ENCODE assay signal across 32 cellular contexts in the genomic region with DNA sequence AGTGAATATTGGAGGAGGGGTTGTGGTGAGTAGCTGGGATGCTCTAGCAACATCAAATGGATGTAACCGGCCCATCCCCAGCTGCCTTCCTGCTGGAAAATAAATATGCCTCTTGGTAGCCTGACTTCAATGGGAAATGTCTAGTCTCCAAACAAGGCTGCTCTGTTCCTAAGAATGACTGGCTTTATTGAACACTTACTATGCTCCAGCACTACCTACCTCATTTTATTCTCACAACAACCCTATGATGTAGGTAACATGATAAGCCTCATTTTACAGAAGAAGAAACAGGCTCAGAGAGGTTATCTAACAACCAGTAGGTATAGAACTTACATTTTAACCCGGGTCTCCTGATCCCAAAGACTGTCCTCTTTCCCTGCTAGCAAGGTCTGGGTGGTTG.
DNase-seq lines count a peak whose midpoint lies in the region; ATAC-seq and TF ChIP-seq lines count a peak whose summit lies in the region.
"Had no signal": no experiment of that assay in that cellular context is flagged by ENCODE, and none has a peak within 500 bp of the region (broad histone marks: within the 10 kb centered on the region; RNA-seq: fewer than 3 reads in every experiment).

No MANE protein-coding gene starts in this region.

- intact Hi-C loops in natural killer cell (cut with micrococcal nuclease) (loop anchor here (5.0 kb wide), 1 partner anchor 37 kb away; no protein-coding TSS in a partner anchor), aorta (cut with DNase I) (no loop called here)

- no peak for TF ChIP-seq CTCF in natural killer cell (IDR thresholded peaks at IDR 0.05)

- H3K9me3 Mint-ChIP-seq in activated T-cell treated with anti-CD3 and anti-CD28 coated beads, Interleukin-2, amount 50 U/mL, for 4 hours: no peaks in the 10 kb centered on the region
- H3K9me3 Mint-ChIP-seq in activated naive CD8-positive, alpha-beta T cell (ENCODE audit: low read depth): no peaks in the 10 kb centered on the region
- no peaks in the 10 kb centered on the region for H3K9me3 Mint-ChIP-seq in natural killer cell
- H3K9me3 Mint-ChIP-seq: H9; nephron; T-helper 2 cell treated with Interferon-gamma antibody and Interleukin-4, amounts not matched to agents 5 μg/mL and 100 μg/mL, for 36 hours had no signal

- H3K27me3 Mint-ChIP-seq in activated T-cell treated with anti-CD3 and anti-CD28 coated beads, Interleukin-2, amount 50 U/mL, for 4 hours (ENCODE audit: low read depth): no peaks in the 10 kb centered on the region
- H3K27me3 Mint-ChIP-seq in activated naive CD8-positive, alpha-beta T cell: no peaks in the 10 kb centered on the region
- no peaks in the 10 kb centered on the region for H3K27me3 Mint-ChIP-seq in natural killer cell (ENCODE audit: low read depth in 2 of 2)
- H3K27me3 Mint-ChIP-seq: B cell had no signal

- peak overlapping the region; percentile 63 for H3K4me3 Mint-ChIP-seq in activated T-cell treated with anti-CD3 and anti-CD28 coated beads, Interleukin-2, amount 50 U/mL, for 4 hours
- H3K4me3 Mint-ChIP-seq in activated naive CD8-positive, alpha-beta T cell: peak overlapping the region; percentile 17
- H3K4me3 Mint-ChIP-seq in natural killer cell: peak overlapping the region; percentile 77
- H3K4me3 Mint-ChIP-seq: B cell; H9; nephron; T-helper 2 cell treated with Interferon-gamma antibody and Interleukin-4, amounts not matched to agents 5 μg/mL and 100 μg/mL, for 36 hours had no signal

- DNase-seq in activated T-cell treated with anti-CD3 and anti-CD28 coated beads, Interleukin-2, amount 50 U/mL, for 4 hours: no peak
- DNase-seq in activated T-cell treated with anti-CD3 and anti-CD28 coated beads for 4 hours (no peak), Karpas-422 (no peak), natural killer cell (no peak), NCI-H526 (lab: John Stamatoyannopoulos, UW) (no peak), aorta (no peak)
- DNase-seq: activated CD4-positive, CD25-positive, alpha-beta regulatory T cell treated with anti-CD3 and anti-CD28 coated beads, Interleukin-2, amount 50 U/mL, for 72 hours; adrenal gland; body of pancreas; dermis blood vessel endothelial cell; DMS153; foreskin melanocyte; H9; kidney glomerular epithelial cell; MM.1S; NCI-H1930; NCI-H524; psoas muscle; stimulated activated CD4-positive, alpha-beta T cell treated with anti-CD3 and anti-CD28 coated beads, Interleukin-12 subunit alpha, Interleukin-12 subunit beta, amount 100 ng/mL, for 4 hours; stimulated activated CD4-positive, alpha-beta T cell treated with anti-CD3 and anti-CD28 coated beads, Interleukin-2, amount 100 ng/mL, for 48 hours had no signal

- peaks cover 3% of the 10 kb centered on the region; the same call in 1 of the 2 replicates for H3K36me3 ChIP-seq in Karpas-422 (ENCODE audit: insufficient read depth, low read length)
- no peaks in the 10 kb centered on the region for H3K36me3 ChIP-seq in aorta (ENCODE audit: control insufficient read depth in 1 of 2, insufficient read depth in 2 of 2, low read length in 1 of 2)
- H3K36me3 ChIP-seq: adrenal gland, esophagus muscularis mucosa, tibial nerve had no signal

- H3K9ac ChIP-seq in Karpas-422 (ENCODE audit: low read length): no peak overlapping the region
- H3K9ac ChIP-seq: KMS-11 had no signal

- H3K4me3 ChIP-seq in Karpas-422 (ENCODE audit: low read length) (no peak overlapping the region), aorta (ENCODE audit: low read length in 2 of 2) (no peak overlapping the region)
- H3K4me3 ChIP-seq: adrenal gland, body of pancreas, esophagus muscularis mucosa, lung, psoas muscle, tibial nerve had no signal

- peaks cover 97% of the 10 kb centered on the region for H3K4me1 Mint-ChIP-seq in activated T-cell treated with anti-CD3 and anti-CD28 coated beads, Interleukin-2, amount 50 U/mL, for 4 hours (ENCODE audit: low read depth)
- H3K4me1 Mint-ChIP-seq in activated naive CD8-positive, alpha-beta T cell (ENCODE audit: low read depth): peaks cover 95% of the 10 kb centered on the region
- H3K4me1 Mint-ChIP-seq in natural killer cell: peaks cover 97% of the 10 kb centered on the region in 2 donors

- 96% methylated on average over 2 of the region's 2 CpGs for WGBS in aorta, 2 donors

- no peak for ATAC-seq in activated T-cell treated with anti-CD3 and anti-CD28 coated beads, Interleukin-2, amount 50 U/mL, for 4 hours
- no peak for ATAC-seq in natural killer cell
- no peak for ATAC-seq in GM18870 (IDR thresholded peaks at IDR 0.05; ENCODE audit: unreplicated experiment)
- ATAC-seq in aorta (ENCODE audit: low FRiP score): no peak
- ATAC-seq: body of pancreas, psoas muscle, sciatic nerve, SK-N-SH treated with all-trans-retinoic acid at 6 μM for 48 hours had no signal

- H3K9me2 ChIP-seq in Karpas-422 (replicated peaks; ENCODE audit: insufficient read depth, low read length): no peaks in the 10 kb centered on the region

- no peak overlapping the region for H2AFZ ChIP-seq in Karpas-422 (ENCODE audit: low read length)

- H3K27ac ChIP-seq in Karpas-422 (ENCODE audit: low read length) (peak overlapping the region; percentile 90; the same call in 1 of the 2 replicates), aorta (ENCODE audit: low read depth in 1 of 2, low read length in 2 of 2) (no peak overlapping the region)
- H3K27ac ChIP-seq: adrenal gland, body of pancreas, esophagus muscularis mucosa, HL-60, KMS-11, psoas muscle, tibial nerve had no signal

- H3K27ac Mint-ChIP-seq in activated naive CD8-positive, alpha-beta T cell: peak overlapping the region; percentile 97
- H3K27ac Mint-ChIP-seq in natural killer cell: peak overlapping the region; percentile 99 to 100
- H3K27ac Mint-ChIP-seq: B cell, H9 had no signal

- H3K36me3 Mint-ChIP-seq in activated T-cell treated with anti-CD3 and anti-CD28 coated beads, Interleukin-2, amount 50 U/mL, for 4 hours (ENCODE audit: insufficient read depth): peaks cover 45% of the 10 kb centered on the region
- H3K36me3 Mint-ChIP-seq in activated naive CD8-positive, alpha-beta T cell: peaks cover 45% of the 10 kb centered on the region
- H3K36me3 Mint-ChIP-seq in natural killer cell: peaks cover 7% of the 10 kb centered on the region

- H3K4me1 ChIP-seq in Karpas-422 (ENCODE audit: low read length) (peaks cover 68% of the 10 kb centered on the region), aorta (ENCODE audit: control insufficient read depth in 1 of 2, insufficient read depth in 2 of 2, low read length in 2 of 2) (peaks cover 0 to 4% of the 10 kb centered on the region in 2 donors)
- H3K4me1 ChIP-seq: body of pancreas had no signal

- H3K9me3 ChIP-seq in Karpas-422 (ENCODE audit: low read length) (no peaks in the 10 kb centered on the region), aorta (ENCODE audit: control insufficient read depth, low read length) (no peaks in the 10 kb centered on the region)
- H3K9me3 ChIP-seq: adrenal gland, body of pancreas, esophagus muscularis mucosa, psoas muscle, tibial nerve had no signal

- H4K20me1 ChIP-seq in Karpas-422 (ENCODE audit: insufficient read depth, low read depth, low read length): no peaks in the 10 kb centered on the region

- peaks cover 79% of the 10 kb centered on the region for H3K79me2 ChIP-seq in Karpas-422 (ENCODE audit: low read length)

- H3K27me3 ChIP-seq in Karpas-422 (ENCODE audit: low read length): no peaks in the 10 kb centered on the region
- no peaks in the 10 kb centered on the region for H3K27me3 ChIP-seq in aorta (ENCODE audit: control insufficient read depth in 1 of 2, insufficient read depth in 2 of 2, low read length in 1 of 2)
- H3K27me3 ChIP-seq: adrenal gland, body of pancreas, esophagus muscularis mucosa, tibial nerve had no signal

- no peak overlapping the region for H3K4me2 ChIP-seq in Karpas-422 (ENCODE audit: low read depth, low read length, poor library complexity, severe bottlenecking)
- H3K4me2 ChIP-seq: KMS-11 had no signal

Comparison
In these comparisons a context has a peak if more than half of its experiments do, and no peak if none do; other contexts are left out.
1. H3K4me3 Mint-ChIP-seq: peak in every context shown above with its lines; median percentile 77 in natural killer cell; 63 in activated T-cell treated with anti-CD3 and anti-CD28 coated beads, Interleukin-2, amount 50 U/mL, for 4 hours; 17 in activated naive CD8-positive, alpha-beta T cell.